15 cellular contexts compared by ENCODE assay signal in the genomic region with DNA sequence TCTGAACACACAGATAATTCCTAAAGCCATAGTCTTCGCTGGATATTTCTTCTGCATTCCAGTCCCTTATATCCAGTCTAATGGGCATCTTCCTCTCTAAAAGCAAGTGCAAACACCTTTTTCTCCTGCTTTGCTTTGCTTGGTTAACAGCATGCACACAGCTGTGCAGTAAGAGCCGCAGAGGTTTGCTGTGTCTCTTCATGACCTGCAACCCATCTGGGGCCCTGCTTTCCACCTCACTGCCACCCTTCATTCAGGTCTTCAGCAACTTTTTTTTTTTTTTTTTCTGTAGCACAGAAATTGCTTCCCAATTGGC. TPM values are rescaled to one million over a fixed set of nuclear protein-coding genes. Genes with fewer than 3 reads are reported as not detected.
DNase-seq lines count a peak whose midpoint lies in the region; ATAC-seq, FAIRE-seq and TF ChIP-seq lines count a peak whose summit lies in the region.
"Had no signal": no experiment of that assay in that cellular context is flagged by ENCODE, and none has a peak within 500 bp of the region (broad histone marks: within the 10 kb centered on the region; RNA-seq: fewer than 3 reads in every experiment).

No MANE protein-coding gene starts in this region.

- peak in 1 of 2 experiments; percentile 27 for DNase-seq in A549 (ENCODE audit: low read depth in 1 of 2, low spot score in 1 of 2)
- no peak for DNase-seq in esophagus squamous epithelium (lab: John Stamatoyannopoulos, UW)
- DNase-seq in SKM-1 (lab: John Stamatoyannopoulos, UW; ENCODE audit: unreplicated experiment): no peak
- no peak for DNase-seq in GM23248
- DNase-seq in cerebellar cortex (ENCODE audit: low spot score): no peak
- no peak for DNase-seq in HT-29 (ENCODE audit: low spot score)
- DNase-seq: activated CD8-positive, alpha-beta memory T cell treated with anti-CD3 and anti-CD28 coated beads, Interleukin-2, amount 50 U/mL, for 4 hours; amniotic stem cell; HCEC 1CT; NCI-H1417; NCI-H69; SHP77 had no signal

- H3F3A ChIP-seq in GM23248 (ENCODE audit: insufficient read depth): peaks cover 11% of the 10 kb centered on the region

- H3K9me3 ChIP-seq in A549 (no peaks in the 10 kb centered on the region), esophagus squamous epithelium (no peaks in the 10 kb centered on the region), parathyroid adenoma (ENCODE audit: control insufficient read depth, low read length) (no peaks in the 10 kb centered on the region), GM23248 (ENCODE audit: low read depth) (no peaks in the 10 kb centered on the region)

- H3K4me2 ChIP-seq in A549 (peak overlapping the region; percentile 92), parathyroid adenoma (ENCODE audit: low read length) (peak overlapping the region; percentile 57), GM23248 (ENCODE audit: unreplicated experiment) (no peak overlapping the region)

- no peak overlapping the region for H2AFZ ChIP-seq in parathyroid adenoma
- H2AFZ ChIP-seq in GM23248: no peak overlapping the region

- H3K9me2 ChIP-seq in GM23248 (ENCODE audit: insufficient read depth): no peaks in the 10 kb centered on the region

- no peak for TF ChIP-seq EP300 in A549 (IDR thresholded peaks at IDR 0.05)

- H3K36me3 ChIP-seq in esophagus squamous epithelium (no peaks in the 10 kb centered on the region), parathyroid adenoma (ENCODE audit: control insufficient read depth, insufficient read depth, low read length) (no peaks in the 10 kb centered on the region), GM23248 (ENCODE audit: low read depth) (no peaks in the 10 kb centered on the region)

- H3K27me3 ChIP-seq in esophagus squamous epithelium (peaks cover 0 to 42% (median 0%) of the 10 kb centered on the region in 4 donors), parathyroid adenoma (ENCODE audit: control insufficient read depth, insufficient read depth, low read length) (no peaks in the 10 kb centered on the region), GM23248 (replicated peaks; ENCODE audit: insufficient read depth) (no peaks in the 10 kb centered on the region)

- no peak for TF ChIP-seq RAD21 in A549 (conservative IDR thresholded peaks at IDR 0.05 in 1 of 2, IDR thresholded peaks at IDR 0.05 in 1 of 2)

- ATAC-seq in A549 (no peak), HG03354 (IDR thresholded peaks at IDR 0.05; ENCODE audit: poor library complexity, severe bottlenecking, unreplicated experiment) (peak; percentile 35)

- H4K20me1 ChIP-seq in GM23248 (ENCODE audit: insufficient read depth): no peaks in the 10 kb centered on the region

- H3K9ac ChIP-seq in parathyroid adenoma (no peak overlapping the region), GM23248 (no peak overlapping the region)

- CTCF ChIA-PET in A549 (lab: Yijun Ruan, JAX): interaction anchor here (0.6 to 13.0 kb wide), 2 partner anchors 8 to 279 kb away, joined by 3 to 66 read pairs; no protein-coding TSS in a partner anchor

- intact Hi-C loops in esophagus squamous epithelium (cut with DNase I): no loop called here

- H3K27ac ChIP-seq in A549 (peak overlapping the region; percentile 93 to 94), esophagus squamous epithelium (peak overlapping the region in 3 of 4 donors; percentile 64 to 72 (median 69)), parathyroid adenoma (peak overlapping the region; percentile 79), GM23248 (no peak overlapping the region)

- TF ChIP-seq CTCF in A549 (IDR thresholded peaks at IDR 0.05) (no peak), esophagus squamous epithelium (IDR thresholded peaks at IDR 0.05) (no peak), parathyroid adenoma (IDR thresholded peaks at IDR 0.05) (no peak)

- no peak for FAIRE-seq in A549 (lab: Jason Lieb, UNC)
- FAIRE-seq: endometrium had no signal

- POLR2A ChIA-PET in A549 (lab: Yijun Ruan, JAX): interaction anchor here (0.5 to 1.2 kb wide), 3 partner anchors 11 to 217 kb away, joined by 3 to 6 read pairs (median 5); no protein-coding TSS in a partner anchor

- H3K4me3 ChIP-seq in A549: no peak overlapping the region
- no peak overlapping the region for H3K4me3 ChIP-seq in esophagus squamous epithelium
- H3K4me3 ChIP-seq in parathyroid adenoma (ENCODE audit: low read depth, low read length): peak overlapping the region; percentile 32
- H3K4me3 ChIP-seq in GM23248: no peak overlapping the region

- in situ Hi-C loops in GM23248 (cut with MboI): no loop called here

- WGBS in A549 (ENCODE audit: missing lambda C conversion rate): 51% methylated on average over 2 of the region's 2 CpGs
- 91 to 95% methylated on average over 2 of the region's 2 CpGs for WGBS in esophagus squamous epithelium, 2 donors
- 88 to 89% methylated on average over 2 of the region's 2 CpGs for whole genome bisulfite sequencing in GM23248 (ENCODE audit: low coverage in 1 of 2, low lambda C conversion rate in 2 of 2, missing lambda C conversion rate in 2 of 2), 2 experiments

- H3K4me1 ChIP-seq in A549 (peaks cover 100% of the 10 kb centered on the region), esophagus squamous epithelium (peaks cover 25 to 91% (median 38%) of the 10 kb centered on the region in 3 donors), parathyroid adenoma (peaks cover 81% of the 10 kb centered on the region), GM23248 (ENCODE audit: insufficient read depth) (peaks cover 10% of the 10 kb centered on the region)

- no peaks in the 10 kb centered on the region for H3K79me2 ChIP-seq in parathyroid adenoma
- no peaks in the 10 kb centered on the region for H3K79me2 ChIP-seq in GM23248 (ENCODE audit: insufficient read depth)

- TF ChIP-seq POLR2A in A549 (IDR thresholded peaks at IDR 0.05; ENCODE audit: low read length) (no peak), esophagus squamous epithelium (IDR thresholded peaks at IDR 0.05) (no peak)

TF ChIP-seq in A549, 52 proteins besides CTCF, POLR2A, EP300 and RAD21:
- no peak for TF ChIP-seq NR3C1 (IDR thresholded peaks at IDR 0.05)
- no peak for TF ChIP-seq HDAC2 (IDR thresholded peaks at IDR 0.05)
- TF ChIP-seq ZFP36 (IDR thresholded peaks at IDR 0.05; ENCODE audit: borderline replicate concordance, partially characterized antibody): no peak
- TF ChIP-seq HEYL (CRISPR knock-in tag; IDR thresholded peaks at IDR 0.05): peak; percentile 59
- TF ChIP-seq BHLHE40 (IDR thresholded peaks at IDR 0.05; ENCODE audit: low read depth, low read length): no peak
- no peak for TF ChIP-seq HOXB13 (CRISPR knock-in tag; IDR thresholded peaks at IDR 0.05; ENCODE audit: low read depth)
- peak; percentile 9; the same call in 1 of the 2 replicates for TF ChIP-seq HOXB5 (CRISPR knock-in tag; IDR thresholded peaks at IDR 0.05)
- TF ChIP-seq CBX2 (IDR thresholded peaks at IDR 0.05; ENCODE audit: borderline replicate concordance, low read depth): no peak
- no peak for TF ChIP-seq JUNB (IDR thresholded peaks at IDR 0.05)
- 0 out of 2 replicates have a peak, but pooled peaks have one; percentile 14 for TF ChIP-seq FOSB (CRISPR knock-in tag; IDR thresholded peaks at IDR 0.05)

RNA-seq across cellular contexts. Expression of a gene that starts 14.4 kb away (rescaled TPM):
- polyA plus RNA-seq in A549 (2011; rRNA removed) (79.6 and 82.5 TPM in 2 replicates), A549 (2017; fragmentation: RNase III; extraction: RNeasy Plus Mini Kit Qiagen cat#74134 plus additional on column Dnase treatment) (43.6 to 47.9 TPM (median 46.7 TPM) in 3 replicates), GM23248 (2016; fragmentation: Nextera tagmentation; extraction: Ambion mirVana) (2.9 and 3.0 TPM in 2 replicates)
- polyA plus RNA-seq in A549 (2012; cell fraction: cytosol; rRNA removed): 58.4 and 71.1 TPM in 2 replicates
- 106 and 118 TPM in 2 replicates for polyA plus RNA-seq in A549 (2012; cell fraction: nucleus; rRNA removed)
- polyA minus RNA-seq in A549 (2011; rRNA and poly(A)+ RNA removed): 212 and 221 TPM in 2 replicates
- total RNA-seq in esophagus squamous epithelium: 10 to 100 TPM in 2 of 4 donors, 1 to 10 TPM in 2; 7.7 to 14.9 (median 10.9) TPM
- total RNA-seq in GM23248 (2014; rRNA removed; shearing (Covaris generic)): 4.2 and 4.3 TPM in 2 replicates
- total RNA-seq in HT-29 (2014; rRNA removed; shearing (Covaris generic)): 35.4 and 36.4 TPM in 2 replicates
